Comparison of ENCODE assay signal across 18 cellular contexts in genomic region chr9:135534826-135535225, GRCh38. TPM values are rescaled to one million over a fixed set of nuclear protein-coding genes. Genes with fewer than 3 reads are reported as not detected.
"Had no signal": no experiment of that assay in that cellular context is flagged by ENCODE, and none has a peak within 500 bp of the region (broad histone marks: within the 10 kb centered on the region; RNA-seq: fewer than 3 reads in every experiment).

No MANE protein-coding gene starts in this region.

RNA-seq across cellular contexts. Expression of gene OBP2A, which starts 11.1 kb away (rescaled TPM):
- total RNA-seq: activated B cell treated with CpG ODN at 0.5 μM for 24 hours; activated CD4-positive, alpha-beta memory T cell treated with anti-CD3 and anti-CD28 coated beads, Interleukin-2, amount 10 ng/mL, durations not matched to agents 7 days and 5 days; activated CD4-positive, alpha-beta T cell treated with anti-CD3 and anti-CD28 coated beads, Interleukin-2, amount 10 ng/mL, durations not matched to agents 24 days and 14 days; activated CD8-positive, alpha-beta memory T cell treated with anti-CD3 and anti-CD28 coated beads, Interleukin-2, amount 10 ng/mL, durations not matched to agents 7 days and 5 days; activated CD8-positive, alpha-beta T cell treated with anti-CD3 and anti-CD28 coated beads, Interleukin-2, amount 10 ng/mL, durations not matched to agents 7 days and 5 days; activated naive CD4-positive, alpha-beta T cell treated with anti-CD3 and anti-CD28 coated beads for 36 hours; activated naive CD4-positive, alpha-beta T cell treated with anti-CD3 and anti-CD28 coated beads, Interleukin-2, amount 50 U/mL, for 72 hours; activated naive CD8-positive, alpha-beta T cell treated with anti-CD3 and anti-CD28 coated beads for 36 hours; activated T-cell treated with anti-CD3 and anti-CD28 coated beads, Interleukin-2, amount 50 U/mL, for 4 hours; activated T-cell treated with anti-CD3 and anti-CD28 coated beads, Interleukin-2, amount 50 U/mL, for 72 hours; activated T-helper 1 cell treated with anti-CD3 and anti-CD28 coated beads, Interleukin-12 subunit alpha, Interleukin-12 subunit beta, Interleukin-2, Interleukin-4 antibody, amounts not matched to agents 30 ng/mL and 10 ng/mL and 1 ng/mL, durations not matched to agents 14 hours and 24 hours and 36 hours; activated T-helper 17 cell treated with anti-CD3 and anti-CD28 coated beads, Interleukin-2, amount 50 U/mL, for 72 hours; adrenal gland; aorta; astrocyte; body of pancreas; breast epithelium; cardiac septum had no signal
- polyA plus RNA-seq: adrenal gland, aorta had no signal

RNA-seq across cellular contexts. Expression of gene LCN1, which starts 13.6 kb away (rescaled TPM):
- total RNA-seq: activated B cell treated with CpG ODN at 0.5 μM for 24 hours; activated CD4-positive, alpha-beta memory T cell treated with anti-CD3 and anti-CD28 coated beads, Interleukin-2, amount 10 ng/mL, durations not matched to agents 7 days and 5 days; activated CD4-positive, alpha-beta T cell treated with anti-CD3 and anti-CD28 coated beads, Interleukin-2, amount 10 ng/mL, durations not matched to agents 24 days and 14 days; activated CD8-positive, alpha-beta memory T cell treated with anti-CD3 and anti-CD28 coated beads, Interleukin-2, amount 10 ng/mL, durations not matched to agents 7 days and 5 days; activated CD8-positive, alpha-beta T cell treated with anti-CD3 and anti-CD28 coated beads, Interleukin-2, amount 10 ng/mL, durations not matched to agents 7 days and 5 days; activated naive CD4-positive, alpha-beta T cell treated with anti-CD3 and anti-CD28 coated beads, Interleukin-2, amount 50 U/mL, for 72 hours; activated naive CD8-positive, alpha-beta T cell treated with anti-CD3 and anti-CD28 coated beads for 36 hours; activated T-cell treated with anti-CD3 and anti-CD28 coated beads, Interleukin-2, amount 50 U/mL, for 4 hours; activated T-cell treated with anti-CD3 and anti-CD28 coated beads, Interleukin-2, amount 50 U/mL, for 72 hours; activated T-helper 1 cell treated with anti-CD3 and anti-CD28 coated beads, Interleukin-12 subunit alpha, Interleukin-12 subunit beta, Interleukin-2, Interleukin-4 antibody, amounts not matched to agents 30 ng/mL and 10 ng/mL and 1 ng/mL, durations not matched to agents 14 hours and 24 hours and 36 hours; activated T-helper 17 cell treated with anti-CD3 and anti-CD28 coated beads, Interleukin-2, amount 50 U/mL, for 72 hours; adrenal gland; astrocyte; body of pancreas; breast epithelium; cardiac septum had no signal
- polyA plus RNA-seq: adrenal gland, aorta had no signal

RNA-seq across cellular contexts. Expression of gene PAEP, which starts 26.7 kb away (rescaled TPM):
- total RNA-seq: activated B cell treated with CpG ODN at 0.5 μM for 24 hours; activated CD4-positive, alpha-beta memory T cell treated with anti-CD3 and anti-CD28 coated beads, Interleukin-2, amount 10 ng/mL, durations not matched to agents 7 days and 5 days; activated CD4-positive, alpha-beta T cell treated with anti-CD3 and anti-CD28 coated beads, Interleukin-2, amount 10 ng/mL, durations not matched to agents 24 days and 14 days; activated CD8-positive, alpha-beta memory T cell treated with anti-CD3 and anti-CD28 coated beads, Interleukin-2, amount 10 ng/mL, durations not matched to agents 7 days and 5 days; activated CD8-positive, alpha-beta T cell treated with anti-CD3 and anti-CD28 coated beads, Interleukin-2, amount 10 ng/mL, durations not matched to agents 7 days and 5 days; activated naive CD4-positive, alpha-beta T cell treated with anti-CD3 and anti-CD28 coated beads for 36 hours; activated naive CD4-positive, alpha-beta T cell treated with anti-CD3 and anti-CD28 coated beads, Interleukin-2, amount 50 U/mL, for 72 hours; activated naive CD8-positive, alpha-beta T cell treated with anti-CD3 and anti-CD28 coated beads for 36 hours; activated T-cell treated with anti-CD3 and anti-CD28 coated beads, Interleukin-2, amount 50 U/mL, for 4 hours; activated T-cell treated with anti-CD3 and anti-CD28 coated beads, Interleukin-2, amount 50 U/mL, for 72 hours; activated T-helper 1 cell treated with anti-CD3 and anti-CD28 coated beads, Interleukin-12 subunit alpha, Interleukin-12 subunit beta, Interleukin-2, Interleukin-4 antibody, amounts not matched to agents 30 ng/mL and 10 ng/mL and 1 ng/mL, durations not matched to agents 14 hours and 24 hours and 36 hours; activated T-helper 17 cell treated with anti-CD3 and anti-CD28 coated beads, Interleukin-2, amount 50 U/mL, for 72 hours; adrenal gland; aorta; body of pancreas; breast epithelium; cardiac septum had no signal
- polyA plus RNA-seq: adrenal gland, aorta had no signal

RNA-seq across cellular contexts. Expression of gene PPP1R26, which starts 55.2 kb away (rescaled TPM):
- total RNA-seq: activated CD8-positive, alpha-beta T cell treated with anti-CD3 and anti-CD28 coated beads, Interleukin-2, amount 10 ng/mL, durations not matched to agents 7 days and 5 days had no signal
